Comparison of ENCODE assay signal across 1 cellular context in the genomic region with DNA sequence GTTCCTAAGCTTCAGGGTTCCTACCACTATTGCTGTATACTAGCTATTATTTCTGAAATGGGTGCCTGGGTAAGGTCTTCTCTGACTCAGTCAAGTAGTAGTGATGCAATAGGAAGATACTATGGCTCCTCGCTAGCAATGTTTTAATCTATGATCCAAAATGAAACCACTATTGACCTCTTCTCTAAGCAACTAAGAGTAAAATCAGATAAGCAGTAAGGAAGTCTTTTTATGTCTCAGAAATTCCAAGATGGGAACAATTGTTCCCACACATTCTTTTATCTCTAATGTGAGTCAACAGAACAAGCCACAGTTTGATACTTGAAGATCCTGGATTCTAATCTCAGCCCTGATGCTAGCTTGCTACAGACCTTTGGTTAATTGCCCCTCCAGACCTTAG.
TF ChIP-seq lines count a peak whose summit lies in the region.

No MANE protein-coding gene starts in this region.

TF ChIP-seq in GM23338, 12 proteins besides CTCF, POLR2A, EP300 and RAD21 (continued from another document):
- TF ChIP-seq ZNF331 (CRISPR knock-in tag; IDR thresholded peaks at IDR 0.05; ENCODE audit: low read depth) = no peak
- TF ChIP-seq CREB1 (CRISPR knock-in tag; IDR thresholded peaks at IDR 0.05; ENCODE audit: low read depth) = no peak
